1 cellular context compared by ENCODE assay signal in the genomic region with DNA sequence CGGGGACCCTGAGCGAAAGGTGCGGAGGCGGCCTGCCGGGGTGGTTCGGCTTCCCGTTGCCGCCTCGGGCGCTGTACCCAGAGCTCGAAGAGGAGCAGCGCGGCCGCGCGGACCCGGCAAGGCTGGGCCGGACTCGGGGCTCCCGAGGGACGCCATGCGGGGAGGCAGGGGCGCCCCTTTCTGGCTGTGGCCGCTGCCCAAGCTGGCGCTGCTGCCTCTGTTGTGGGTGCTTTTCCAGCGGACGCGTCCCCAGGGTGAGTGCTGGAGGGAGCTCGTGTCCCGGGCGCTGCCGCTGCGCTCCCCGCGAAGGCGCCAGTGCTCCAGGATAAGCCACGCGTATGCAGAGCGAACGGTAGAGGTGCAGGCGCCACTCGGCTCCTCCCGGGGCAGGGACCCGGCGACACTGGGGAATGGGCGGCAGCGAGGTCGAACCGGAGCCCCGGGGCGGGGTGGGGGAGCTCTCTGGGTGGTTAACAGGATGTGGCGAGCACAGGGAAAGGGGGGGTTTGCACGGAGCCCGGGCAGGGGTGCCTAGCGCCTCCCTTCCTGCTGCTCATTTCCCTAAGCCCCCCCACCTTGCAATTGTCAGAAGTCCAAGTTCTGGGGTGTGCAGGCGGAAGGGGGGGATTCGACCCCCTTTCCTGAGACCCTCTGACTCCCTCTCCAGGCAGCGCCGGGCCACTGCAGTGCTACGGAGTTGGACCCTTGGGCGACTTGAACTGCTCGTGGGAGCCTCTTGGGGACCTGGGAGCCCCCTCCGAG.
TF ChIP-seq lines count a peak whose summit lies in the region.

A gene (plus strand): TSS at position 44 of the 762 bp plus-strand sequence. CDS start 111 bp downstream, at position 155.

TF ChIP-seq in neural cell, 6 proteins besides CTCF, POLR2A, EP300 and RAD21 (continued from another document):
- TF ChIP-seq, protein P1, sequence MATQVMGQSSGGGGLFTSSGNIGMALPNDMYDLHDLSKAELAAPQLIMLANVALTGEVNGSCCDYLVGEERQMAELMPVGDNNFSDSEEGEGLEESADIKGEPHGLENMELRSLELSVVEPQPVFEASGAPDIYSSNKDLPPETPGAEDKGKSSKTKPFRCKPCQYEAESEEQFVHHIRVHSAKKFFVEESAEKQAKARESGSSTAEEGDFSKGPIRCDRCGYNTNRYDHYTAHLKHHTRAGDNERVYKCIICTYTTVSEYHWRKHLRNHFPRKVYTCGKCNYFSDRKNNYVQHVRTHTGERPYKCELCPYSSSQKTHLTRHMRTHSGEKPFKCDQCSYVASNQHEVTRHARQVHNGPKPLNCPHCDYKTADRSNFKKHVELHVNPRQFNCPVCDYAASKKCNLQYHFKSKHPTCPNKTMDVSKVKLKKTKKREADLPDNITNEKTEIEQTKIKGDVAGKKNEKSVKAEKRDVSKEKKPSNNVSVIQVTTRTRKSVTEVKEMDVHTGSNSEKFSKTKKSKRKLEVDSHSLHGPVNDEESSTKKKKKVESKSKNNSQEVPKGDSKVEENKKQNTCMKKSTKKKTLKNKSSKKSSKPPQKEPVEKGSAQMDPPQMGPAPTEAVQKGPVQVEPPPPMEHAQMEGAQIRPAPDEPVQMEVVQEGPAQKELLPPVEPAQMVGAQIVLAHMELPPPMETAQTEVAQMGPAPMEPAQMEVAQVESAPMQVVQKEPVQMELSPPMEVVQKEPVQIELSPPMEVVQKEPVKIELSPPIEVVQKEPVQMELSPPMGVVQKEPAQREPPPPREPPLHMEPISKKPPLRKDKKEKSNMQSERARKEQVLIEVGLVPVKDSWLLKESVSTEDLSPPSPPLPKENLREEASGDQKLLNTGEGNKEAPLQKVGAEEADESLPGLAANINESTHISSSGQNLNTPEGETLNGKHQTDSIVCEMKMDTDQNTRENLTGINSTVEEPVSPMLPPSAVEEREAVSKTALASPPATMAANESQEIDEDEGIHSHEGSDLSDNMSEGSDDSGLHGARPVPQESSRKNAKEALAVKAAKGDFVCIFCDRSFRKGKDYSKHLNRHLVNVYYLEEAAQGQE (IDR thresholded peaks at IDR 0.05; ENCODE audit: borderline replicate concordance): peak; percentile 56
- TF ChIP-seq EZH2 (IDR thresholded peaks at IDR 0.05; ENCODE audit: borderline replicate concordance, insufficient read depth, low read length, poor library complexity, severe bottlenecking): no peak
